17 cellular contexts compared by ENCODE assay signal in genomic region chr4:123419885-123420743, GRCh38. TPM values are rescaled to one million over a fixed set of nuclear protein-coding genes. Genes with fewer than 3 reads are reported as not detected.
A peak's percentile ranks its signal among the peaks of the same experiment; 100 is the strongest.
DNase-seq lines count a peak whose midpoint lies in the region; ATAC-seq and TF ChIP-seq lines count a peak whose summit lies in the region.
"Had no signal": no experiment of that assay in that cellular context is flagged by ENCODE, and none has a peak within 500 bp of the region (broad histone marks: within the 10 kb centered on the region; RNA-seq: fewer than 3 reads in every experiment).

No MANE protein-coding gene starts in this region.

- H3K18ac ChIP-seq in mesendoderm (ENCODE audit: low read length) = peak overlapping the region; percentile 63

- DNase-seq in T-helper 1 cell = no peak
- DNase-seq in HL-60 (ENCODE audit: low read depth in 1 of 2, low spot score in 1 of 2) = no peak
- peak in 1 of 2 donors; percentile 29 for DNase-seq in activated T-cell treated with anti-CD3 and anti-CD28 coated beads, Interleukin-2, amount 50 U/mL, for 72 hours
- DNase-seq in mesendoderm = no peak
- DNase-seq in DMS53 treated with DMSO at 0.1 percent for 48 hours (lab: John Stamatoyannopoulos, UW; ENCODE audit: unreplicated experiment) = no peak
- DNase-seq in heart left ventricle = no peak
- DNase-seq: heart right ventricle, Kasumi-1, kidney, midbrain, NCI-H1436, NCI-H226 had no signal

- peak overlapping the region; percentile 15 for H3K4me3 Mint-ChIP-seq in T-helper 1 cell treated with Interleukin-12 subunit alpha and Interleukin-12 subunit beta and Interleukin-4 antibody, amounts not matched to agents 30 μg/mL and 1 μg/mL, for 36 hours
- peak overlapping the region; percentile 82 to 83 for H3K4me3 Mint-ChIP-seq in activated T-cell treated with anti-CD3 and anti-CD28 coated beads, Interleukin-2, amount 50 U/mL, for 72 hours
- H3K4me3 Mint-ChIP-seq: CD14-positive monocyte had no signal

- H3K9me3 ChIP-seq in heart left ventricle = no peaks in the 10 kb centered on the region
- H3K9me3 ChIP-seq: heart right ventricle, neutrophil had no signal

- peaks cover 69% of the 10 kb centered on the region for H3K4me1 Mint-ChIP-seq in T-helper 1 cell treated with Interleukin-12 subunit alpha and Interleukin-12 subunit beta and Interleukin-4 antibody, amounts not matched to agents 30 μg/mL and 1 μg/mL, for 36 hours (ENCODE audit: low read depth)
- H3K4me1 Mint-ChIP-seq in activated T-cell treated with anti-CD3 and anti-CD28 coated beads, Interleukin-2, amount 50 U/mL, for 72 hours (ENCODE audit: low read depth) = peaks cover 89% of the 10 kb centered on the region

- peak overlapping the region; percentile 36 for H3K4ac ChIP-seq in mesendoderm (ENCODE audit: low read depth, low read length)

- no CpG with 5 or more reads among the region's 17 CpGs for WGBS in mesendoderm (ENCODE audit: extremely low coverage, insufficient coverage, low lambda C conversion rate)
- 90 to 91% (median 91%) methylated on average over 17 of the region's 17 CpGs for WGBS in heart left ventricle, 4 donors

- no peak overlapping the region for H3K9ac ChIP-seq in mesendoderm (ENCODE audit: low read length)

- H3K79me1 ChIP-seq in mesendoderm (ENCODE audit: low read length) = no peaks in the 10 kb centered on the region

- no peak overlapping the region for H2BK15ac ChIP-seq in mesendoderm (replicated peaks; ENCODE audit: low read depth)

- H3K27me3 ChIP-seq in HL-60 (ENCODE audit: insufficient read depth, poor library complexity, severe bottlenecking) = no peaks in the 10 kb centered on the region
- no peaks in the 10 kb centered on the region for H3K27me3 ChIP-seq in mesendoderm (ENCODE audit: insufficient read depth, low read length, poor library complexity)
- no peaks in the 10 kb centered on the region for H3K27me3 ChIP-seq in heart left ventricle
- H3K27me3 ChIP-seq: cardiac muscle cell, heart right ventricle, neutrophil had no signal

- H4K5ac ChIP-seq in mesendoderm (ENCODE audit: low read length) = no peak overlapping the region

- H2BK5ac ChIP-seq in mesendoderm (ENCODE audit: low read length) = no peak overlapping the region

- H3K4me3 ChIP-seq in HL-60 (replicated peaks; ENCODE audit: insufficient read depth, low read length) = no peak overlapping the region
- H3K4me3 ChIP-seq in mesendoderm (ENCODE audit: low read length) = no peak overlapping the region
- H3K4me3 ChIP-seq in heart left ventricle = no peak overlapping the region
- H3K4me3 ChIP-seq: cardiac muscle cell, heart right ventricle had no signal

- H3K27me3 Mint-ChIP-seq in T-helper 1 cell treated with Interleukin-12 subunit alpha and Interleukin-12 subunit beta and Interleukin-4 antibody, amounts not matched to agents 30 μg/mL and 1 μg/mL, for 36 hours (ENCODE audit: low read depth) = no peaks in the 10 kb centered on the region
- H3K27me3 Mint-ChIP-seq in activated T-cell treated with anti-CD3 and anti-CD28 coated beads, Interleukin-2, amount 50 U/mL, for 72 hours (ENCODE audit: low read depth) = no peaks in the 10 kb centered on the region

- TF ChIP-seq CTCF in HL-60 (IDR thresholded peaks at IDR 0.05; ENCODE audit: insufficient read depth, low read length) (no peak), heart left ventricle (IDR thresholded peaks at IDR 0.05) (no peak)

- peak overlapping the region; percentile 80 for H3K27ac Mint-ChIP-seq in T-helper 1 cell treated with Interleukin-12 subunit alpha and Interleukin-12 subunit beta and Interleukin-4 antibody, amounts not matched to agents 30 μg/mL and 1 μg/mL, for 36 hours
- H3K27ac Mint-ChIP-seq in activated T-cell treated with anti-CD3 and anti-CD28 coated beads, Interleukin-2, amount 50 U/mL, for 72 hours = peak overlapping the region; percentile 99

- H3K23ac ChIP-seq in mesendoderm (ENCODE audit: low read length) = no peak overlapping the region

- no peak overlapping the region for H3K56ac ChIP-seq in mesendoderm (ENCODE audit: low read length)

- peaks cover 2% of the 10 kb centered on the region for H3K36me3 Mint-ChIP-seq in T-helper 1 cell treated with Interleukin-12 subunit alpha and Interleukin-12 subunit beta and Interleukin-4 antibody, amounts not matched to agents 30 μg/mL and 1 μg/mL, for 36 hours (ENCODE audit: low read depth)
- H3K36me3 Mint-ChIP-seq in activated T-cell treated with anti-CD3 and anti-CD28 coated beads, Interleukin-2, amount 50 U/mL, for 72 hours (ENCODE audit: insufficient read depth in 2 of 2) = no peaks in the 10 kb centered on the region
- H3K36me3 Mint-ChIP-seq: CD14-positive monocyte had no signal

- H3K27ac ChIP-seq in HL-60 (replicated peaks) (peak overlapping the region; percentile 85; the same call in 1 of the 2 replicates), mesendoderm (ENCODE audit: low read depth, low read length) (no peak overlapping the region), heart left ventricle (peak overlapping the region in 1 of 12 donors; percentile 53)
- H3K27ac ChIP-seq: cardiac muscle cell had no signal

- H3K4me1 ChIP-seq in mesendoderm (ENCODE audit: control insufficient read depth, low read depth, low read length) (peaks cover 2% of the 10 kb centered on the region), heart left ventricle (peaks cover 0 to 29% (median 9%) of the 10 kb centered on the region in 12 donors)

- H2BK120ac ChIP-seq in mesendoderm (ENCODE audit: low read depth, low read length) = peak overlapping the region; percentile 61

- H3K36me3 ChIP-seq in mesendoderm (ENCODE audit: control insufficient read depth, insufficient read depth, low read length) = no peaks in the 10 kb centered on the region
- H3K36me3 ChIP-seq in heart left ventricle = no peaks in the 10 kb centered on the region
- H3K36me3 ChIP-seq: cardiac muscle cell, heart right ventricle, neutrophil had no signal

- H2AK5ac ChIP-seq in mesendoderm (ENCODE audit: low read length) = no peak overlapping the region

- no peaks in the 10 kb centered on the region for H3K79me2 ChIP-seq in mesendoderm (ENCODE audit: control insufficient read depth, insufficient read depth, low read length)

- no peak overlapping the region for H3K4me2 ChIP-seq in mesendoderm (ENCODE audit: low read length)

- H4K8ac ChIP-seq in mesendoderm (ENCODE audit: low read depth, low read length) = no peak overlapping the region

- ATAC-seq in activated T-cell treated with anti-CD3 and anti-CD28 coated beads, Interleukin-2, amount 50 U/mL, for 72 hours (replicated peaks in 1 of 2) = peak; percentile 72 to 75
- no peak for ATAC-seq in HG02840 (IDR thresholded peaks at IDR 0.05; ENCODE audit: low FRiP score, unreplicated experiment)
- no peak for ATAC-seq in heart left ventricle
- ATAC-seq: heart right ventricle had no signal

- H3K9me3 Mint-ChIP-seq in T-helper 1 cell treated with Interleukin-12 subunit alpha and Interleukin-12 subunit beta and Interleukin-4 antibody, amounts not matched to agents 30 μg/mL and 1 μg/mL, for 36 hours = no peaks in the 10 kb centered on the region
- H3K9me3 Mint-ChIP-seq in activated T-cell treated with anti-CD3 and anti-CD28 coated beads, Interleukin-2, amount 50 U/mL, for 72 hours = no peaks in the 10 kb centered on the region
- H3K9me3 Mint-ChIP-seq: CD14-positive monocyte had no signal

- intact Hi-C loops in heart left ventricle (cut with DNase I) = loop anchor here in 1 of 10 donors (5.0 kb wide), 1 partner anchor 82 kb away; no protein-coding TSS in a partner anchor

- no peak for TF ChIP-seq POLR2A in heart left ventricle (IDR thresholded peaks at IDR 0.05)

RNA-seq across cellular contexts. Expression of gene SPRY1, which starts 23.5 kb away (rescaled TPM):
- total RNA-seq in activated T-cell treated with anti-CD3 and anti-CD28 coated beads, Interleukin-2, amount 50 U/mL, for 72 hours = 10 to 100 TPM; 39.8 to 58.1 TPM
- polyA plus RNA-seq in mesendoderm (2013, experiment 1 of 2) = 30.5 TPM
- polyA plus RNA-seq in mesendoderm (2013, experiment 2 of 2) = 33.4 TPM
- 100 to 1,000 TPM in 1 of 9 donors, 10 to 100 TPM in 8; 28.0 to 104 (median 39.1) TPM for total RNA-seq in heart left ventricle
- polyA plus RNA-seq in heart left ventricle = 10 to 100 TPM; 17.0 to 57.6 TPM

Comparison
In these comparisons a context has a peak if more than half of its experiments do, and no peak if none do; other contexts are left out.
1. ATAC-seq: peak in activated T-cell treated with anti-CD3 and anti-CD28 coated beads, Interleukin-2, amount 50 U/mL, for 72 hours (2 of 2); none in HG02840 (single experiment) and heart left ventricle (0 of 4).